In genomic region chr7:25522727-25523126, GRCh38 we compare ENCODE assay signal across 21 cellular contexts.
DNase-seq lines count a peak whose midpoint lies in the region; ATAC-seq and TF ChIP-seq lines count a peak whose summit lies in the region.
"Had no signal": no experiment of that assay in that cellular context is flagged by ENCODE, and none has a peak within 500 bp of the region (broad histone marks: within the 10 kb centered on the region; RNA-seq: fewer than 3 reads in every experiment).

No MANE protein-coding gene starts in this region.

- no peaks in the 10 kb centered on the region for H4K20me1 ChIP-seq in OCI-LY7 (ENCODE audit: insufficient read depth, low read length)
- H4K20me1 ChIP-seq: BLaER1 treated with 17β-estradiol and CSF1 and Interleukin-3, amounts not matched to agents 10 nM and 100 nM had no signal

- no peak overlapping the region for H3K4me2 ChIP-seq in OCI-LY7 (ENCODE audit: low read length)

- H3K9me3 Mint-ChIP-seq in activated naive CD4-positive, alpha-beta T cell treated with anti-CD3 and anti-CD28 coated beads, Interleukin-2, amount 50 U/mL, for 24 hours: peaks cover 8% of the 10 kb centered on the region
- no peaks in the 10 kb centered on the region for H3K9me3 Mint-ChIP-seq in CD8-positive, alpha-beta T cell

- no peaks in the 10 kb centered on the region for H3K9me3 ChIP-seq in CD8-positive, alpha-beta T cell (ENCODE audit: low read length)
- no peaks in the 10 kb centered on the region for H3K9me3 ChIP-seq in OCI-LY7 (ENCODE audit: low read length)
- H3K9me3 ChIP-seq: SJCRH30 had no signal

- H3K36me3 Mint-ChIP-seq in activated naive CD4-positive, alpha-beta T cell treated with anti-CD3 and anti-CD28 coated beads, Interleukin-2, amount 50 U/mL, for 24 hours: peaks cover 4% of the 10 kb centered on the region
- H3K36me3 Mint-ChIP-seq in CD8-positive, alpha-beta T cell: no peaks in the 10 kb centered on the region

- no peak overlapping the region for H3K4me3 Mint-ChIP-seq in activated naive CD4-positive, alpha-beta T cell treated with anti-CD3 and anti-CD28 coated beads, Interleukin-2, amount 50 U/mL, for 24 hours
- H3K4me3 Mint-ChIP-seq in CD8-positive, alpha-beta T cell: no peak overlapping the region

- H3K4me1 Mint-ChIP-seq in activated naive CD4-positive, alpha-beta T cell treated with anti-CD3 and anti-CD28 coated beads, Interleukin-2, amount 50 U/mL, for 24 hours: peaks cover 49% of the 10 kb centered on the region
- H3K4me1 Mint-ChIP-seq in CD8-positive, alpha-beta T cell (ENCODE audit: low read depth): peaks cover 28% of the 10 kb centered on the region

- TF ChIP-seq CTCF in CD8-positive, alpha-beta T cell (IDR thresholded peaks at IDR 0.05): no peak
- no peak for TF ChIP-seq CTCF in OCI-LY7 (conservative IDR thresholded peaks at IDR 0.05; ENCODE audit: low read length)

- no peaks in the 10 kb centered on the region for H3K79me2 ChIP-seq in OCI-LY7 (ENCODE audit: insufficient read depth, low read depth, low read length)

- DNase-seq in activated naive CD4-positive, alpha-beta T cell treated with anti-CD3 and anti-CD28 coated beads, Interleukin-2, amount 50 U/mL, for 16 hours: no peak
- DNase-seq in CD8-positive, alpha-beta T cell: no peak
- DNase-seq in OCI-LY7 (ENCODE audit: low spot score): peak; percentile 9
- no peak for DNase-seq in DMS53 (lab: John Stamatoyannopoulos, UW)
- DNase-seq in stimulated activated CD8-positive, alpha-beta memory T cell treated with anti-CD3 and anti-CD28 coated beads, Interleukin-4, amount 100 ng/mL, for 48 hours: no peak
- DNase-seq in kidney tubule cell (ENCODE audit: low spot score): no peak
- DNase-seq: GDM1, GOT3, HCEC 1CT, NCI-H1105, NCI-H146, NCI-H2029, NCI-H2227 treated with DMSO at 0.1 percent for 48 hours, NCI-H510A, OCI-M1, SJCRH30 had no signal

- H3K4me1 ChIP-seq in CD8-positive, alpha-beta T cell (ENCODE audit: insufficient read depth, low read length): peaks cover 19% of the 10 kb centered on the region
- peaks cover 20% of the 10 kb centered on the region for H3K4me1 ChIP-seq in OCI-LY7 (ENCODE audit: insufficient read depth, low read length, poor library complexity, severe bottlenecking)
- H3K4me1 ChIP-seq: SJCRH30 had no signal

- peaks cover 3% of the 10 kb centered on the region for H3K27me3 Mint-ChIP-seq in activated naive CD4-positive, alpha-beta T cell treated with anti-CD3 and anti-CD28 coated beads, Interleukin-2, amount 50 U/mL, for 24 hours
- no peaks in the 10 kb centered on the region for H3K27me3 Mint-ChIP-seq in CD8-positive, alpha-beta T cell (ENCODE audit: low read depth)

- CTCF ChIA-PET in CD8-positive, alpha-beta T cell (lab: Charles Lee): interaction anchor here (1.6 kb wide), 1 partner anchor 33 kb away, joined by 3 read pairs; no protein-coding TSS in a partner anchor
- CTCF ChIA-PET in OCI-LY7 (lab: Charles Lee; ENCODE audit: unreplicated experiment): no interaction called here

- H2AFZ ChIP-seq in OCI-LY7 (ENCODE audit: low read length): peak overlapping the region; percentile 32; the same call in 1 of the 2 replicates

- no peak overlapping the region for H3K4me3 ChIP-seq in CD8-positive, alpha-beta T cell (ENCODE audit: low read depth, low read length)
- no peak overlapping the region for H3K4me3 ChIP-seq in OCI-LY7 (ENCODE audit: low read depth, low read length, poor library complexity, severe bottlenecking)
- H3K4me3 ChIP-seq: BLaER1 treated with 17β-estradiol and CSF1 and Interleukin-3, amounts not matched to agents 10 nM and 100 nM; K562; SJCRH30 had no signal

- ATAC-seq in CD8-positive, alpha-beta T cell: no peak
- ATAC-seq: HepG2, K562 had no signal

- intact Hi-C loops in CD8-positive, alpha-beta T cell (cut with DNase I, micrococcal nuclease): no loop called here
- intact Hi-C loops in OCI-LY7 (cut with micrococcal nuclease; ENCODE audit: unreplicated experiment): no loop called here

- H3K27me3 ChIP-seq in CD8-positive, alpha-beta T cell (ENCODE audit: insufficient read depth, low read length): no peaks in the 10 kb centered on the region
- H3K27me3 ChIP-seq: BLaER1 treated with 17β-estradiol and CSF1 and Interleukin-3, amounts not matched to agents 10 nM and 100 nM had no signal

- POLR2A ChIA-PET in CD8-positive, alpha-beta T cell (lab: Charles Lee): no interaction called here
- POLR2A ChIA-PET in OCI-LY7 (lab: Charles Lee): interaction anchor here (0.6 kb wide), 1 partner anchor 10 kb away, joined by 3 read pairs; no protein-coding TSS in a partner anchor

- no peaks in the 10 kb centered on the region for H3K9me2 ChIP-seq in OCI-LY7 (ENCODE audit: insufficient read depth, low read length)

- BruUV-seq in OCI-LY7 (replicated peaks; lab: Mats Ljungman, UMichigan): no TSS peak

- H3K36me3 ChIP-seq in CD8-positive, alpha-beta T cell (ENCODE audit: insufficient read depth, low read length): no peaks in the 10 kb centered on the region
- H3K36me3 ChIP-seq in OCI-LY7 (ENCODE audit: insufficient read depth, low read length): no peaks in the 10 kb centered on the region
- H3K36me3 ChIP-seq: BLaER1 treated with 17β-estradiol and CSF1 and Interleukin-3, amounts not matched to agents 10 nM and 100 nM; SJCRH30 had no signal

- H3K27ac Mint-ChIP-seq in activated naive CD4-positive, alpha-beta T cell treated with anti-CD3 and anti-CD28 coated beads, Interleukin-2, amount 50 U/mL, for 24 hours: peak overlapping the region; percentile 84
- H3K27ac Mint-ChIP-seq in CD8-positive, alpha-beta T cell: peak overlapping the region; percentile 45

- no peak overlapping the region for H3K27ac ChIP-seq in CD8-positive, alpha-beta T cell (ENCODE audit: low read depth, low read length)
- H3K27ac ChIP-seq in OCI-LY7 (ENCODE audit: low read depth, low read length, poor library complexity, severe bottlenecking): no peak overlapping the region
- H3K27ac ChIP-seq: BLaER1 treated with 17β-estradiol and CSF1 and Interleukin-3, amounts not matched to agents 10 nM and 100 nM; HL-60; SJCRH30 had no signal
